Comparison of ENCODE assay signal across 1 cellular context in genomic region chr18:46068763-46069162, GRCh38.
TF ChIP-seq lines count a peak whose summit lies in the region.

No MANE protein-coding gene starts in this region.

TF ChIP-seq in IMR-90, 13 proteins besides CTCF, POLR2A, EP300 and RAD21:
- TF ChIP-seq MAZ (IDR thresholded peaks at IDR 0.05; ENCODE audit: borderline replicate concordance, low read depth, low read length) (no peak), BHLHE40 (IDR thresholded peaks at IDR 0.05; ENCODE audit: low read depth, low read length) (no peak), RCOR1 (IDR thresholded peaks at IDR 0.05; ENCODE audit: insufficient replicate concordance, low read length) (no peak)
- TF ChIP-seq, protein P1, sequence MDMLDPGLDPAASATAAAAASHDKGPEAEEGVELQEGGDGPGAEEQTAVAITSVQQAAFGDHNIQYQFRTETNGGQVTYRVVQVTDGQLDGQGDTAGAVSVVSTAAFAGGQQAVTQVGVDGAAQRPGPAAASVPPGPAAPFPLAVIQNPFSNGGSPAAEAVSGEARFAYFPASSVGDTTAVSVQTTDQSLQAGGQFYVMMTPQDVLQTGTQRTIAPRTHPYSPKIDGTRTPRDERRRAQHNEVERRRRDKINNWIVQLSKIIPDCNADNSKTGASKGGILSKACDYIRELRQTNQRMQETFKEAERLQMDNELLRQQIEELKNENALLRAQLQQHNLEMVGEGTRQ (IDR thresholded peaks at IDR 0.05; ENCODE audit: low read depth, low read length): no peak
